Comparison of ENCODE assay signal across 1 cellular context in the genomic region with DNA sequence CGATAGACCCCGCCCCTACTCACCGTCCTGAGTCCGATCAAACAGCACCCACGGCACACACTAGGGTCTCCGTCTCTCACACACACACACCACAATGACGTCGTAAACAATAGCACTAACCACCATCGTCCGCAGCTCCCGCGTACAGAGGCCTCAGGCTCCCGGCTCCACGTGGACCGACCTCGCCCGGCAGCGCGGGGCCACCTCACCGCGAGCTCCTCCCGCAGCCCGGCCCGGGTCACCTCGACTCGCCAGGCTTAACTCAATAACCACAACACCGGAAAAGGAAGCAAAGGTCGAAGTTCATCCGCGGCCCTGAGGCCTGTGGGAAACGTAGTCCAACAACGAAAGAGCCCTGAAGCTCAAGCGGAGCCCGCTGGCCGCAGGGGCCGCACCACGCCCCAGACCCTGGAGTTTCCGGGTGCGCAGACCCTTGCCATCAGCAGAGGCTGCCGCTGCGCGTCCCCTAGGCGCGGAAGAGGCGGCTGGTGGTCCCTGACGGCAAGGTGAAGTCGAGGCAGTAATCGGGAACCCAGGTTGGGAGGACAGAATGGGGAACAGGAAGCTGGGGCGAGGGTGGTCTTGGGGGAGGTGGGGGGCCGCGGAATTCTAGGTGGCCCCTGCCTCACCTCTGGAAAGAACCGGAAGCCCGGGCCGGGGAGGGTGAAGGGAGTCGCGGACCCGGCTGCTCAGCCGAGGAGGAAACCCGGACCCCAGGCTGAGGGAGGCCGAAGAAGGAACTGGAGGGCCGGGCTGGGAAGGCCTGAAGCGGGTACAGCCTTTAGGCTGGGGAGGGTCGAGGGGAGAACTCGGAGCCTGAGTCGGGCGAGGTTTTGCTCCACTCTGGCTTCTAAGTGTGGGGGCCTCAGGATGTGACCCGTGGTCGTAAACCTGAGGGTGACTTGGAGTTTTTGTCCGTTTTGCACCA.
TF ChIP-seq lines count a peak whose summit lies in the region.

A gene (minus strand): TSS at position 273 of the 928 bp plus-strand sequence. CDS start 946 bp downstream, outside the sequence.

TF ChIP-seq in K562, 482 proteins besides CTCF, POLR2A, EP300 and RAD21 (continued from another document and continues in another):
- TF ChIP-seq SMAD4 (CRISPR knock-in tag; conservative IDR thresholded peaks at IDR 0.05) (peak; percentile 59; the same call in 1 of the 2 replicates), ZNF766 (CRISPR knock-in tag; conservative IDR thresholded peaks at IDR 0.05) (peak; percentile 71), RNF2 (IDR thresholded peaks at IDR 0.05) (peak; percentile 77), EHMT2 (IDR thresholded peaks at IDR 0.05) (no peak), NBN (IDR thresholded peaks at IDR 0.05; ENCODE audit: low read depth) (peak; percentile 85), HDAC1 (IDR thresholded peaks at IDR 0.05) (peak in 1 of 2 experiments; percentile 99; a peak in 2 of 4 replicates), NR2C1 (IDR thresholded peaks at IDR 0.05) (peak; percentile 100), NR2C1 (tag; IDR thresholded peaks at IDR 0.05) (peak; percentile 100), KLF6 (CRISPR knock-in tag; IDR thresholded peaks at IDR 0.05; ENCODE audit: borderline replicate concordance) (no peak), MTA2 (IDR thresholded peaks at IDR 0.05; ENCODE audit: low read depth) (peak; percentile 86), SIN3B (IDR thresholded peaks at IDR 0.05; ENCODE audit: low read depth) (no peak; the same call in 1 of the 2 replicates), HMG20B (CRISPR knock-in tag; IDR thresholded peaks at IDR 0.05) (no peak), POLR2G (IDR thresholded peaks at IDR 0.05; ENCODE audit: low read depth, low read length) (peak; percentile 99), ATF1 (CRISPR knock-in tag; IDR thresholded peaks at IDR 0.05) (0 out of 2 replicates have a peak, but pooled peaks have one; percentile 5), ATF1 (tag; IDR thresholded peaks at IDR 0.05) (peak; percentile 96), ELF2 (CRISPR knock-in tag; IDR thresholded peaks at IDR 0.05) (0 out of 2 replicates have a peak, but pooled peaks have one; percentile 55), ZNF445 (CRISPR knock-in tag; IDR thresholded peaks at IDR 0.05; ENCODE audit: low read depth) (no peak), HLTF (IDR thresholded peaks at IDR 0.05) (peak; percentile 86; the same call in 1 of the 2 replicates), JUN (IDR thresholded peaks at IDR 0.05; ENCODE audit: borderline replicate concordance, low read depth, low read length) (peak; percentile 38; the same call in 1 of the 2 replicates), JUN (CRISPR knock-in tag; IDR thresholded peaks at IDR 0.05; ENCODE audit: borderline replicate concordance) (0 out of 2 replicates have a peak, but pooled peaks have one; percentile 76), FOXA3 (CRISPR knock-in tag; conservative IDR thresholded peaks at IDR 0.05 in 1 of 2, IDR thresholded peaks at IDR 0.05 in 1 of 2) (0 out of 4 replicates have a peak, but pooled peaks of 1 of the 2 experiments have one; percentile 55), ZNF174 (CRISPR knock-in tag; IDR thresholded peaks at IDR 0.05) (no peak), SREBF2 (CRISPR knock-in tag; IDR thresholded peaks at IDR 0.05) (no peak), CBFA2T3 (IDR thresholded peaks at IDR 0.05) (0 out of 2 replicates have a peak, but pooled peaks have one; percentile 19), SMARCE1 (IDR thresholded peaks at IDR 0.05) (0 out of 2 replicates have a peak, but pooled peaks have one; percentile 27), TAF1 (IDR thresholded peaks at IDR 0.05; ENCODE audit: control insufficient read depth, extremely low read depth, insufficient read depth, low read length, severe bottlenecking) (peak; percentile 63), TAF7 (tag; IDR thresholded peaks at IDR 0.05) (peak; percentile 44; the same call in 1 of the 2 replicates), SPI1 (IDR thresholded peaks at IDR 0.05; ENCODE audit: borderline replicate concordance, low read depth, low read length) (peak; percentile 32; the same call in 1 of the 2 replicates), PHF8 (IDR thresholded peaks at IDR 0.05; ENCODE audit: borderline replicate concordance, low read length) (peak; percentile 91), KDM2B (CRISPR knock-in tag; IDR thresholded peaks at IDR 0.05) (peak; percentile 16; the same call in 1 of the 2 replicates), ZC3H4 (CRISPR knock-in tag; IDR thresholded peaks at IDR 0.05; ENCODE audit: borderline replicate concordance) (peak; percentile 54; the same call in 1 of the 2 replicates), ZBTB1 (CRISPR knock-in tag; IDR thresholded peaks at IDR 0.05; ENCODE audit: borderline replicate concordance, low read depth) (peak; percentile 91; the same call in 1 of the 2 replicates), CEBPG (CRISPR knock-in tag; IDR thresholded peaks at IDR 0.05) (0 out of 2 replicates have a peak, but pooled peaks have one; percentile 30), CEBPG (tag; conservative IDR thresholded peaks at IDR 0.05 in 1 of 2, IDR thresholded peaks at IDR 0.05 in 1 of 2) (no peak), ESRRB (CRISPR knock-in tag; IDR thresholded peaks at IDR 0.05; ENCODE audit: borderline replicate concordance) (no peak), HOXB6 (CRISPR knock-in tag; IDR thresholded peaks at IDR 0.05; ENCODE audit: borderline replicate concordance) (no peak), TRIM24 (IDR thresholded peaks at IDR 0.05) (peak in 1 of 2 experiments; percentile 62; a peak in 2 of 4 replicates), POLR2AphosphoS2 (IDR thresholded peaks at IDR 0.05; ENCODE audit: low read length) (0 out of 2 replicates have a peak, but pooled peaks have one; percentile 52), HNRNPLL (IDR thresholded peaks at IDR 0.05; ENCODE audit: low read depth, low read length, poor library complexity, severe bottlenecking) (peak; percentile 25), GABPA (tag; conservative IDR thresholded peaks at IDR 0.05; ENCODE audit: low read depth) (peak; percentile 98), NR2C2 (CRISPR knock-in tag; IDR thresholded peaks at IDR 0.05) (peak; percentile 100), NR2C2 (tag; IDR thresholded peaks at IDR 0.05) (peak; percentile 100), NR3C1 (CRISPR knock-in tag; IDR thresholded peaks at IDR 0.05) (no peak; the same call in 1 of the 2 replicates)
- TF ChIP-seq, protein P1, sequence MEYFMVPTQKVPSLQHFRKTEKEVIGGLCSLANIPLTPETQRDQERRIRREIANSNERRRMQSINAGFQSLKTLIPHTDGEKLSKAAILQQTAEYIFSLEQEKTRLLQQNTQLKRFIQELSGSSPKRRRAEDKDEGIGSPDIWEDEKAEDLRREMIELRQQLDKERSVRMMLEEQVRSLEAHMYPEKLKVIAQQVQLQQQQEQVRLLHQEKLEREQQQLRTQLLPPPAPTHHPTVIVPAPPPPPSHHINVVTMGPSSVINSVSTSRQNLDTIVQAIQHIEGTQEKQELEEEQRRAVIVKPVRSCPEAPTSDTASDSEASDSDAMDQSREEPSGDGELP (CRISPR knock-in tag; IDR thresholded peaks at IDR 0.05; ENCODE audit: borderline replicate concordance), result peak; percentile 82
- TF ChIP-seq, protein P2, sequence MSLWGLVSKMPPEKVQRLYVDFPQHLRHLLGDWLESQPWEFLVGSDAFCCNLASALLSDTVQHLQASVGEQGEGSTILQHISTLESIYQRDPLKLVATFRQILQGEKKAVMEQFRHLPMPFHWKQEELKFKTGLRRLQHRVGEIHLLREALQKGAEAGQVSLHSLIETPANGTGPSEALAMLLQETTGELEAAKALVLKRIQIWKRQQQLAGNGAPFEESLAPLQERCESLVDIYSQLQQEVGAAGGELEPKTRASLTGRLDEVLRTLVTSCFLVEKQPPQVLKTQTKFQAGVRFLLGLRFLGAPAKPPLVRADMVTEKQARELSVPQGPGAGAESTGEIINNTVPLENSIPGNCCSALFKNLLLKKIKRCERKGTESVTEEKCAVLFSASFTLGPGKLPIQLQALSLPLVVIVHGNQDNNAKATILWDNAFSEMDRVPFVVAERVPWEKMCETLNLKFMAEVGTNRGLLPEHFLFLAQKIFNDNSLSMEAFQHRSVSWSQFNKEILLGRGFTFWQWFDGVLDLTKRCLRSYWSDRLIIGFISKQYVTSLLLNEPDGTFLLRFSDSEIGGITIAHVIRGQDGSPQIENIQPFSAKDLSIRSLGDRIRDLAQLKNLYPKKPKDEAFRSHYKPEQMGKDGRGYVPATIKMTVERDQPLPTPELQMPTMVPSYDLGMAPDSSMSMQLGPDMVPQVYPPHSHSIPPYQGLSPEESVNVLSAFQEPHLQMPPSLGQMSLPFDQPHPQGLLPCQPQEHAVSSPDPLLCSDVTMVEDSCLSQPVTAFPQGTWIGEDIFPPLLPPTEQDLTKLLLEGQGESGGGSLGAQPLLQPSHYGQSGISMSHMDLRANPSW (CRISPR knock-in tag; IDR thresholded peaks at IDR 0.05), result no peak
- TF ChIP-seq, protein P3, sequence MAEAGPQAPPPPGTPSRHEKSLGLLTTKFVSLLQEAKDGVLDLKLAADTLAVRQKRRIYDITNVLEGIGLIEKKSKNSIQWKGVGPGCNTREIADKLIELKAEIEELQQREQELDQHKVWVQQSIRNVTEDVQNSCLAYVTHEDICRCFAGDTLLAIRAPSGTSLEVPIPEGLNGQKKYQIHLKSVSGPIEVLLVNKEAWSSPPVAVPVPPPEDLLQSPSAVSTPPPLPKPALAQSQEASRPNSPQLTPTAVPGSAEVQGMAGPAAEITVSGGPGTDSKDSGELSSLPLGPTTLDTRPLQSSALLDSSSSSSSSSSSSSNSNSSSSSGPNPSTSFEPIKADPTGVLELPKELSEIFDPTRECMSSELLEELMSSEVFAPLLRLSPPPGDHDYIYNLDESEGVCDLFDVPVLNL (CRISPR knock-in tag; IDR thresholded peaks at IDR 0.05; ENCODE audit: low read depth), result no peak
- TF ChIP-seq, protein P4, sequence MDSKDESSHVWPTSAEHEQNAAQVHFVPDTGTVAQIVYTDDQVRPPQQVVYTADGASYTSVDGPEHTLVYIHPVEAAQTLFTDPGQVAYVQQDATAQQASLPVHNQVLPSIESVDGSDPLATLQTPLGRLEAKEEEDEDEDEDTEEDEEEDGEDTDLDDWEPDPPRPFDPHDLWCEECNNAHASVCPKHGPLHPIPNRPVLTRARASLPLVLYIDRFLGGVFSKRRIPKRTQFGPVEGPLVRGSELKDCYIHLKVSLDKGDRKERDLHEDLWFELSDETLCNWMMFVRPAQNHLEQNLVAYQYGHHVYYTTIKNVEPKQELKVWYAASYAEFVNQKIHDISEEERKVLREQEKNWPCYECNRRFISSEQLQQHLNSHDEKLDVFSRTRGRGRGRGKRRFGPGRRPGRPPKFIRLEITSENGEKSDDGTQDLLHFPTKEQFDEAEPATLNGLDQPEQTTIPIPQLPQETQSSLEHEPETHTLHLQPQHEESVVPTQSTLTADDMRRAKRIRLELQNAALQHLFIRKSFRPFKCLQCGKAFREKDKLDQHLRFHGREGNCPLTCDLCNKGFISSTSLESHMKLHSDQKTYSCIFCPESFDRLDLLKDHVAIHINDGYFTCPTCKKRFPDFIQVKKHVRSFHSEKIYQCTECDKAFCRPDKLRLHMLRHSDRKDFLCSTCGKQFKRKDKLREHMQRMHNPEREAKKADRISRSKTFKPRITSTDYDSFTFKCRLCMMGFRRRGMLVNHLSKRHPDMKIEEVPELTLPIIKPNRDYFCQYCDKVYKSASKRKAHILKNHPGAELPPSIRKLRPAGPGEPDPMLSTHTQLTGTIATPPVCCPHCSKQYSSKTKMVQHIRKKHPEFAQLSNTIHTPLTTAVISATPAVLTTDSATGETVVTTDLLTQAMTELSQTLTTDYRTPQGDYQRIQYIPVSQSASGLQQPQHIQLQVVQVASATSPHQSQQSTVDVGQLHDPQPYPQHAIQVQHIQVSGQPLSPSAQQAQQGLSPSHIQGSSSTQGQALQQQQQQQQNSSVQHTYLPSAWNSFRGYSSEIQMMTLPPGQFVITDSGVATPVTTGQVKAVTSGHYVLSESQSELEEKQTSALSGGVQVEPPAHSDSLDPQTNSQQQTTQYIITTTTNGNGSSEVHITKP (IDR thresholded peaks at IDR 0.05; ENCODE audit: partially characterized antibody), result peak; percentile 30
- TF ChIP-seq, protein P5, sequence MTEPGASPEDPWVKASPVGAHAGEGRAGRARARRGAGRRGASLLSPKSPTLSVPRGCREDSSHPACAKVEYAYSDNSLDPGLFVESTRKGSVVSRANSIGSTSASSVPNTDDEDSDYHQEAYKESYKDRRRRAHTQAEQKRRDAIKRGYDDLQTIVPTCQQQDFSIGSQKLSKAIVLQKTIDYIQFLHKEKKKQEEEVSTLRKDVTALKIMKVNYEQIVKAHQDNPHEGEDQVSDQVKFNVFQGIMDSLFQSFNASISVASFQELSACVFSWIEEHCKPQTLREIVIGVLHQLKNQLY (CRISPR knock-in tag; conservative IDR thresholded peaks at IDR 0.05), result no peak
- TF ChIP-seq, protein P6, sequence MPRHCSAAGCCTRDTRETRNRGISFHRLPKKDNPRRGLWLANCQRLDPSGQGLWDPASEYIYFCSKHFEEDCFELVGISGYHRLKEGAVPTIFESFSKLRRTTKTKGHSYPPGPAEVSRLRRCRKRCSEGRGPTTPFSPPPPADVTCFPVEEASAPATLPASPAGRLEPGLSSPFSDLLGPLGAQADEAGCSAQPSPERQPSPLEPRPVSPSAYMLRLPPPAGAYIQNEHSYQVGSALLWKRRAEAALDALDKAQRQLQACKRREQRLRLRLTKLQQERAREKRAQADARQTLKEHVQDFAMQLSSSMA (CRISPR knock-in tag; IDR thresholded peaks at IDR 0.05), result no peak
- TF ChIP-seq, protein P7, sequence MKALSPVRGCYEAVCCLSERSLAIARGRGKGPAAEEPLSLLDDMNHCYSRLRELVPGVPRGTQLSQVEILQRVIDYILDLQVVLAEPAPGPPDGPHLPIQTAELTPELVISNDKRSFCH (CRISPR knock-in tag; IDR thresholded peaks at IDR 0.05), result no peak
- TF ChIP-seq, protein P7 (tag; IDR thresholded peaks at IDR 0.05), result peak; percentile 79; the same call in 1 of the 2 replicates
- TF ChIP-seq, protein P8, sequence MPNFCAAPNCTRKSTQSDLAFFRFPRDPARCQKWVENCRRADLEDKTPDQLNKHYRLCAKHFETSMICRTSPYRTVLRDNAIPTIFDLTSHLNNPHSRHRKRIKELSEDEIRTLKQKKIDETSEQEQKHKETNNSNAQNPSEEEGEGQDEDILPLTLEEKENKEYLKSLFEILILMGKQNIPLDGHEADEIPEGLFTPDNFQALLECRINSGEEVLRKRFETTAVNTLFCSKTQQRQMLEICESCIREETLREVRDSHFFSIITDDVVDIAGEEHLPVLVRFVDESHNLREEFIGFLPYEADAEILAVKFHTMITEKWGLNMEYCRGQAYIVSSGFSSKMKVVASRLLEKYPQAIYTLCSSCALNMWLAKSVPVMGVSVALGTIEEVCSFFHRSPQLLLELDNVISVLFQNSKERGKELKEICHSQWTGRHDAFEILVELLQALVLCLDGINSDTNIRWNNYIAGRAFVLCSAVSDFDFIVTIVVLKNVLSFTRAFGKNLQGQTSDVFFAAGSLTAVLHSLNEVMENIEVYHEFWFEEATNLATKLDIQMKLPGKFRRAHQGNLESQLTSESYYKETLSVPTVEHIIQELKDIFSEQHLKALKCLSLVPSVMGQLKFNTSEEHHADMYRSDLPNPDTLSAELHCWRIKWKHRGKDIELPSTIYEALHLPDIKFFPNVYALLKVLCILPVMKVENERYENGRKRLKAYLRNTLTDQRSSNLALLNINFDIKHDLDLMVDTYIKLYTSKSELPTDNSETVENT (CRISPR knock-in tag; IDR thresholded peaks at IDR 0.05), result peak; percentile 54; the same call in 1 of the 2 replicates
